ENCODE assay signal across 8 cellular contexts in genomic region chr6:125584468-125584939, GRCh38.
DNase-seq lines count a peak whose midpoint lies in the region; ATAC-seq and TF ChIP-seq lines count a peak whose summit lies in the region.

No MANE protein-coding gene starts in this region.

- H3K36me3 Mint-ChIP-seq in activated T-helper 1 cell treated with anti-CD3 and anti-CD28 coated beads, Interleukin-12 subunit alpha, Interleukin-12 subunit beta, Interleukin-2, Interleukin-4 antibody, amounts not matched to agents 30 ng/mL and 10 ng/mL and 1 ng/mL, durations not matched to agents 14 hours and 24 hours and 36 hours (ENCODE audit: low read depth), result no peaks in the 10 kb centered on the region

- no peaks in the 10 kb centered on the region for H3K9me3 Mint-ChIP-seq in activated T-helper 1 cell treated with anti-CD3 and anti-CD28 coated beads, Interleukin-12 subunit alpha, Interleukin-12 subunit beta, Interleukin-2, Interleukin-4 antibody, amounts not matched to agents 30 ng/mL and 10 ng/mL and 1 ng/mL, durations not matched to agents 14 hours and 24 hours and 36 hours

- intact Hi-C loops in heart right ventricle (cut with DNase I), result loop anchor here in 3 of 10 donors (10.0 kb wide), 3 partner anchors 160 to 270 kb away; partner anchors contain the start of gene HEY2 (in 1 of the 3)
- intact Hi-C loops in activated T-helper 1 cell treated with anti-CD3 and anti-CD28 coated beads, Interleukin-12 subunit alpha, Interleukin-12 subunit beta, Interleukin-2, Interleukin-4 antibody, amounts not matched to agents 30 ng/mL and 10 ng/mL and 1 ng/mL, durations not matched to agents 14 hours and 24 hours and 36 hours (cut with micrococcal nuclease), result no loop called here

- DNase-seq in WERI-Rb-1 (peak; percentile 52), heart right ventricle (peak; percentile 44 to 60), renal cortical epithelial cell (ENCODE audit: low read depth) (peak; percentile 85)
- no peak for DNase-seq in activated T-helper 1 cell treated with anti-CD3 and anti-CD28 coated beads, Interleukin-12 subunit alpha, Interleukin-12 subunit beta, Interleukin-2, Interleukin-4 antibody, amounts not matched to agents 30 ng/mL and 10 ng/mL and 1 ng/mL, durations not matched to agents 14 hours and 24 hours and 36 hours (ENCODE audit: low spot score)

- H3K27ac ChIP-seq in HUES6 (ENCODE audit: low read depth, low read length) (no peak overlapping the region), WERI-Rb-1 (no peak overlapping the region), heart right ventricle (peak overlapping the region in 9 of 10 donors; percentile 45 to 77 (median 58))

- peaks cover 10% of the 10 kb centered on the region for H3K27me3 Mint-ChIP-seq in activated T-helper 1 cell treated with anti-CD3 and anti-CD28 coated beads, Interleukin-12 subunit alpha, Interleukin-12 subunit beta, Interleukin-2, Interleukin-4 antibody, amounts not matched to agents 30 ng/mL and 10 ng/mL and 1 ng/mL, durations not matched to agents 14 hours and 24 hours and 36 hours (ENCODE audit: insufficient read depth)

- H3K4me1 Mint-ChIP-seq in activated T-helper 1 cell treated with anti-CD3 and anti-CD28 coated beads, Interleukin-12 subunit alpha, Interleukin-12 subunit beta, Interleukin-2, Interleukin-4 antibody, amounts not matched to agents 30 ng/mL and 10 ng/mL and 1 ng/mL, durations not matched to agents 14 hours and 24 hours and 36 hours (ENCODE audit: low read depth), result no peaks in the 10 kb centered on the region

- 27% methylated on average over 9 of the region's 9 CpGs for WGBS in heart right ventricle, 2 donors

- H3K9me3 ChIP-seq in HUES6 (ENCODE audit: control insufficient read depth, insufficient read depth, low read depth, low read length) (no peaks in the 10 kb centered on the region), WERI-Rb-1 (ENCODE audit: severe bottlenecking) (no peaks in the 10 kb centered on the region), heart right ventricle (no peaks in the 10 kb centered on the region)

- peak; percentile 81 to 97 (median 93) for ATAC-seq in heart right ventricle
- ATAC-seq in GM21723 (IDR thresholded peaks at IDR 0.05; ENCODE audit: unreplicated experiment), result no peak
- ATAC-seq in HG03108 (IDR thresholded peaks at IDR 0.05; ENCODE audit: unreplicated experiment), result no peak
- ATAC-seq in GM18868 (IDR thresholded peaks at IDR 0.05; ENCODE audit: unreplicated experiment), result no peak

- no peak overlapping the region for H3K4me3 Mint-ChIP-seq in activated T-helper 1 cell treated with anti-CD3 and anti-CD28 coated beads, Interleukin-12 subunit alpha, Interleukin-12 subunit beta, Interleukin-2, Interleukin-4 antibody, amounts not matched to agents 30 ng/mL and 10 ng/mL and 1 ng/mL, durations not matched to agents 14 hours and 24 hours and 36 hours

- TF ChIP-seq CTCF in WERI-Rb-1 (IDR thresholded peaks at IDR 0.05; ENCODE audit: low read depth, low read length), result no peak
- TF ChIP-seq CTCF in heart right ventricle (IDR thresholded peaks at IDR 0.05), result peak in 5 of 9 donors; percentile 11 to 57 (median 46)

- H3K4me1 ChIP-seq in HUES6 (ENCODE audit: control insufficient read depth, insufficient read depth, low read length) (peaks cover 34% of the 10 kb centered on the region), heart right ventricle (peaks cover 0 to 30% (median 4%) of the 10 kb centered on the region in 9 donors)

- no peaks in the 10 kb centered on the region for H3K27me3 ChIP-seq in HUES6 (ENCODE audit: control insufficient read depth, insufficient read depth, low read length)
- H3K27me3 ChIP-seq in WERI-Rb-1 (ENCODE audit: insufficient read depth, low read depth, severe bottlenecking), result no peaks in the 10 kb centered on the region
- peaks cover 0 to 3% (median 0%) of the 10 kb centered on the region in 7 donors for H3K27me3 ChIP-seq in heart right ventricle

- H3K36me3 ChIP-seq in HUES6 (ENCODE audit: control insufficient read depth, insufficient read depth, low read length), result no peaks in the 10 kb centered on the region
- H3K36me3 ChIP-seq in WERI-Rb-1, result no peaks in the 10 kb centered on the region
- H3K36me3 ChIP-seq in heart right ventricle, result no peaks in the 10 kb centered on the region

- peak overlapping the region; percentile 15 for H3K9ac ChIP-seq in HUES6 (ENCODE audit: low read length)

- H3K4me3 ChIP-seq in HUES6 (ENCODE audit: low read depth, low read length) (peak overlapping the region; percentile 27; the same call in 1 of the 2 replicates), WERI-Rb-1 (ENCODE audit: low read depth, low read length) (no peak overlapping the region), heart right ventricle (no peak overlapping the region)

- no peak overlapping the region for H3K27ac Mint-ChIP-seq in activated T-helper 1 cell treated with anti-CD3 and anti-CD28 coated beads, Interleukin-12 subunit alpha, Interleukin-12 subunit beta, Interleukin-2, Interleukin-4 antibody, amounts not matched to agents 30 ng/mL and 10 ng/mL and 1 ng/mL, durations not matched to agents 14 hours and 24 hours and 36 hours

Comparison
In these comparisons a context has a peak if more than half of its experiments do, and no peak if none do; other contexts are left out.
1. H3K27ac ChIP-seq: peak in heart right ventricle (9 of 10); none in HUES6 (single experiment) and WERI-Rb-1 (single experiment).
2. ATAC-seq: peak in heart right ventricle (8 of 8); none in GM21723 (single experiment), HG03108 (single experiment) and GM18868 (single experiment).